In the genomic region with DNA sequence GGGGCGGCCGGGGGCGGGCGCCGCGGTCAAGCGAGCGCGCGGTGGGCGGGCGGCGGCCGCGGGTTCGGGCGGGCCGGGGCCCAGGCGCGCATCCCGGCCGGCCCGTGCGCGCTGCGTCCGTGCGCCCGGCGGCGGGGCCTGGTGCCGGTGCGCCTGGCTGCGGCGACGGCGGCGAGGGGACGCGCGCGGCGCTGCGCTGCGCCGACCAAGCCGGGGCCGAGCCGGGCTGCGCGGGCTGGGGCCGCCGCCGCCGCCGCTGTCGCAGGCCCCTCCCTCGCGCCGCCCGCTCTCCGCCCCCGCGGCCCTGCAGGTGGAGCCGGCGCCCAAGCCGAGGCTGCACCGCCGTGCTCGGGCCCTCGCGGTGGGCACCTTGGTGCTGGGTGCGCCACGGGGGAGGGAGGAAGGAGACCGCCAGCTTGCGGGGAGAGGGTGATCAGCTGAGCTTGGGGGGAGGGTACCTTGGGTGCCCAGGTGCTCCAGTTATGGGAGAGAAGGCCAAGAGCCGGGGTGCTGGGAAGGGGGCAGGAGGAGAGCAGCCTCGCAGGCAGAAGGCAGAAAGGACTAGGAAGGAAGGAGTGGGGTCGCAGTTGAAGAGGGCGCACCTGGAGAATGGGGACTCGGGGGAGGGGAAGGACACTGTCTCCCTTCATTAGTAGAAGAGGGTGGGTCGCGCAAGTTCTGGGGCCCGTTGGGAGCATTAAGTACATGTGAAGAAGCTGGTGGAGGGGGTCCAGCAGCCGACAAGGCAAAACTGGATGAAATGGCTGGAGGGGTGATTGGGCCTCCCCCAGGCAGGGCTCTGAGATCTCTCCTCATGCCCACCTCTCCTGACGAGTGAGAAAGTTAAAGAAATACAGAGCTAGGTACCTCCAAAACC, we compare ENCODE assay signal across 8 cellular contexts. TPM values are rescaled to one million over a fixed set of nuclear protein-coding genes. Genes with fewer than 3 reads are reported as not detected.
DNase-seq lines count a peak whose midpoint lies in the region; ATAC-seq and TF ChIP-seq lines count a peak whose summit lies in the region.

TSS of gene PPP2R2C (minus strand) at position 228 of the 877 bp plus-strand sequence. CDS start 385 bp downstream, outside the sequence.

- no peaks in the 10 kb centered on the region for H3K9me2 ChIP-seq in Karpas-422 (replicated peaks; ENCODE audit: insufficient read depth, low read length)

- H3K27ac ChIP-seq in neuronal stem cell (replicated peaks; ENCODE audit: low read length) = no peak within 1 kb of the TSS
- no peak within 1 kb of the TSS for H3K27ac ChIP-seq in Karpas-422 (ENCODE audit: low read length)
- H3K27ac ChIP-seq in tibial nerve = no peak within 1 kb of the TSS

- no peaks in the 10 kb centered on the region for H3K9me3 Mint-ChIP-seq in endothelial cell (ENCODE audit: unreplicated experiment)

- H2BK120ac ChIP-seq in neuronal stem cell (ENCODE audit: low read depth, low read length) = no peak within 1 kb of the TSS

- H4K91ac ChIP-seq in neuronal stem cell (ENCODE audit: low read depth, low read length, poor library complexity) = no peak within 1 kb of the TSS

- H3K9ac ChIP-seq in neuronal stem cell (ENCODE audit: low read depth, low read length, poor library complexity) (peak within 1 kb of the TSS; percentile 47), Karpas-422 (ENCODE audit: low read length) (no peak within 1 kb of the TSS)

- H3K36me3 ChIP-seq in neuronal stem cell (replicated peaks in 1 of 2; ENCODE audit: control insufficient read depth in 2 of 2, insufficient read depth in 2 of 2, low read length in 2 of 2) = no peaks in the 10 kb centered on the region
- H3K36me3 ChIP-seq in Karpas-422 (ENCODE audit: insufficient read depth, low read length) = no peaks in the 10 kb centered on the region
- H3K36me3 ChIP-seq in tibial nerve = no peaks in the 10 kb centered on the region

- H3K27ac Mint-ChIP-seq in endothelial cell (ENCODE audit: unreplicated experiment) = no peak within 1 kb of the TSS

- H4K20me1 ChIP-seq in Karpas-422 (ENCODE audit: insufficient read depth, low read depth, low read length) = no peaks in the 10 kb centered on the region

- DNase-seq in DMS53 treated with DMSO at 0.1 percent for 48 hours (lab: John Stamatoyannopoulos, UW; ENCODE audit: unreplicated experiment) (peak; percentile 50), NCI-H146 (lab: John Stamatoyannopoulos, UW) (peak; percentile 57), endothelial cell (ENCODE audit: low spot score) (no peak), neuronal stem cell (ENCODE audit: low spot score) (peak; percentile 33), SKM-1 treated with dmso at 0.1 percent for 144 hours (lab: John Stamatoyannopoulos, UW; ENCODE audit: unreplicated experiment) (no peak), Karpas-422 (no peak), tibial nerve (ENCODE audit: low spot score in 2 of 2) (no peak)

- no peak within 1 kb of the TSS for H3K14ac ChIP-seq in neuronal stem cell (ENCODE audit: low read length)

- no peak for TF ChIP-seq POLR2A in tibial nerve (IDR thresholded peaks at IDR 0.05)

- H3K36me3 Mint-ChIP-seq in endothelial cell (ENCODE audit: low read depth, unreplicated experiment) = no peaks in the 10 kb centered on the region

- H4K8ac ChIP-seq in neuronal stem cell (ENCODE audit: low read depth, low read length) = no peak within 1 kb of the TSS

- H3K27me3 ChIP-seq in neuronal stem cell (ENCODE audit: control insufficient read depth in 3 of 3, insufficient read depth in 3 of 3, low read depth in 1 of 3, low read length in 3 of 3) (peaks cover 10 to 77% (median 44%) of the 10 kb centered on the region in 3 experiments), Karpas-422 (ENCODE audit: low read length) (no peaks in the 10 kb centered on the region), tibial nerve (peaks cover 0 to 53% of the 10 kb centered on the region in 2 donors)

- H3K4ac ChIP-seq in neuronal stem cell (ENCODE audit: low read length) = no peak within 1 kb of the TSS

- no peak for TF ChIP-seq EP300 in tibial nerve (IDR thresholded peaks at IDR 0.05)

- peak within 1 kb of the TSS; percentile 16 for H3K23ac ChIP-seq in neuronal stem cell (ENCODE audit: low read depth, low read length, poor library complexity)

- H3K4me2 ChIP-seq in neuronal stem cell (ENCODE audit: insufficient read depth, low read length, poor library complexity, severe bottlenecking) (peak within 1 kb of the TSS; percentile 88), Karpas-422 (ENCODE audit: low read depth, low read length, poor library complexity, severe bottlenecking) (no peak within 1 kb of the TSS)

- peak within 1 kb of the TSS; percentile 73 for H3K18ac ChIP-seq in neuronal stem cell (ENCODE audit: low read length)

- no peaks in the 10 kb centered on the region for H3K79me2 ChIP-seq in Karpas-422 (ENCODE audit: low read length)

- no peaks in the 10 kb centered on the region for H3K79me1 ChIP-seq in neuronal stem cell (ENCODE audit: low read depth, low read length)

- peaks cover 0 to 2% of the 10 kb centered on the region in 2 donors for H3K4me1 ChIP-seq in neuronal stem cell (ENCODE audit: control insufficient read depth in 2 of 2, insufficient read depth in 1 of 2, low read depth in 1 of 2, low read length in 2 of 2)
- H3K4me1 ChIP-seq in Karpas-422 (ENCODE audit: low read length) = no peaks in the 10 kb centered on the region
- H3K4me1 ChIP-seq in tibial nerve = peaks cover 0 to 22% (median 2%) of the 10 kb centered on the region in 4 donors

- peaks cover 3% of the 10 kb centered on the region for H3K4me1 Mint-ChIP-seq in endothelial cell (ENCODE audit: unreplicated experiment)

- peak within 1 kb of the TSS; percentile 9 for H2BK15ac ChIP-seq in neuronal stem cell (ENCODE audit: low read length)

- peak within 1 kb of the TSS; percentile 81 for H3K4me3 Mint-ChIP-seq in endothelial cell (ENCODE audit: unreplicated experiment)

- no CpG with 5 or more reads among the region's 86 CpGs for WGBS in neuronal stem cell (ENCODE audit: extremely low coverage in 2 of 2, insufficient read length in 2 of 2, insufficient replicate concordance in 1 of 2), 2 donors
- WGBS in tibial nerve, 2 donors = 3 to 9% methylated on average over 31 to 69 of the region's 86 CpGs

- no peak within 1 kb of the TSS for H2BK5ac ChIP-seq in neuronal stem cell (ENCODE audit: low read length)

- no peak for ATAC-seq in HG02938 (IDR thresholded peaks at IDR 0.05; ENCODE audit: unreplicated experiment)

- no peak within 1 kb of the TSS for H2BK12ac ChIP-seq in neuronal stem cell (ENCODE audit: low read length)

- H3K27me3 Mint-ChIP-seq in endothelial cell (ENCODE audit: unreplicated experiment) = peaks cover 13% of the 10 kb centered on the region

- TF ChIP-seq CTCF in endothelial cell (IDR thresholded peaks at IDR 0.05; ENCODE audit: unreplicated experiment) = no peak
- no peak for TF ChIP-seq CTCF in tibial nerve (IDR thresholded peaks at IDR 0.05)

- H3K4me3 ChIP-seq in neuronal stem cell (ENCODE audit: low read length in 2 of 2) = peak within 1 kb of the TSS in 1 of 2 donors; percentile 81
- H3K4me3 ChIP-seq in Karpas-422 (ENCODE audit: low read length) = no peak within 1 kb of the TSS
- peak within 1 kb of the TSS in 1 of 4 donors; percentile 49 for H3K4me3 ChIP-seq in tibial nerve

- H2AFZ ChIP-seq in neuronal stem cell (ENCODE audit: low read length) = peak within 1 kb of the TSS; percentile 94
- no peak within 1 kb of the TSS for H2AFZ ChIP-seq in Karpas-422 (ENCODE audit: low read length)

- no peaks in the 10 kb centered on the region for H3K9me3 ChIP-seq in neuronal stem cell (replicated peaks in 1 of 2; ENCODE audit: control insufficient read depth in 2 of 2, insufficient read depth in 1 of 2, low read depth in 1 of 2, low read length in 2 of 2)
- no peaks in the 10 kb centered on the region for H3K9me3 ChIP-seq in Karpas-422 (ENCODE audit: low read length)
- H3K9me3 ChIP-seq in tibial nerve = peaks cover 0 to 12% (median 0%) of the 10 kb centered on the region in 4 donors

- H2AK5ac ChIP-seq in neuronal stem cell (ENCODE audit: low read depth, low read length) = peak within 1 kb of the TSS; percentile 40

RNA-seq across cellular contexts. Expression of gene PPP2R2C, which starts in this region (rescaled TPM):
- total RNA-seq in endothelial cell (ENCODE audit: unreplicated experiment) = 1.7 TPM
- polyA plus RNA-seq in neuronal stem cell (2013, experiment 1 of 2) = 3.3 TPM
- polyA plus RNA-seq in neuronal stem cell (2013, experiment 2 of 2) = 3.1 TPM
- total RNA-seq in Karpas-422 (2014; rRNA removed; shearing (Covaris generic); ENCODE audit: low replicate concordance) = not detected in 2 replicates
- total RNA-seq in tibial nerve = under 1 TPM in 3 of 4 donors, not detected in 1; under 0.01 to 0.66 (median 0.42) TPM

Comparison
In these comparisons a context has a peak if more than half of its experiments do, and no peak if none do; other contexts are left out.
1. DNase-seq: peak in DMS53 treated with DMSO at 0.1 percent for 48 hours (single experiment), NCI-H146 (single experiment) and neuronal stem cell (single experiment); none in endothelial cell (single experiment), SKM-1 treated with dmso at 0.1 percent for 144 hours (single experiment), Karpas-422 (single experiment) and tibial nerve (0 of 2).